Comparison of ENCODE assay signal across 8 cellular contexts in the genomic region with DNA sequence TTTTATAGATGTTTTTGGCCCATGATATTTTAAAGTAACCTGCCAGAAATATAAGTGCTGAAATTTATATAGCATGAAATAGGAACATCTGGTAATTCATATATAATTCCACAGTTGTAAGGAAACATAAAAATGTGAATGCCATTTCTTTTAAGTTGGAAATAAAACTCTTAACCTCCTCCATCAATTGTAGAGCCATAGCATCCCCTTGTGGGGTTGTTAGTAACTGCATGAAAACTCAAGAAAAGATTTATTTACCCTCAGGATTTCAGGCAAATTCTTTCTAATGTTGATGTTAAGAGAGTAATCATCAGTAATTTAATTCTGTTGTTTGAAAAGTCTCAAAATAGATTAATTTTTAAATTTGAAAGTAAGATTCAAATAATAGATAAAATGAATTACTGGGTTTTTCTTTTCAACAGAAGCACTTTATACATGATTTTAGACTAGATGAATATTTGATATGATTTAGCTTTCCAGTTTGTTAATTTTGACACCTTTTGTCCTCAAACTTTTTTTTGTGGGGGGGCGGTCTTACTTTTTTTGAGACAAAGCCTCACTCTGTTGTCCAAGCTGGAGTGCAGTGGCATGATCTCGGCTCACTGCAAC.
A peak's percentile ranks its signal among the peaks of the same experiment; 100 is the strongest.
DNase-seq lines count a peak whose midpoint lies in the region; ATAC-seq and TF ChIP-seq lines count a peak whose summit lies in the region.

No MANE protein-coding gene starts in this region.

- H3K9me3 ChIP-seq in gastroesophageal sphincter (no peaks in the 10 kb centered on the region), prostate gland (no peaks in the 10 kb centered on the region)

- peak overlapping the region; percentile 40 for H3K27ac Mint-ChIP-seq in activated CD4-positive, alpha-beta memory T cell treated with anti-CD3 and anti-CD28 coated beads for 36 hours

- H3K4me1 ChIP-seq in gastroesophageal sphincter, result peaks cover 0 to 11% (median 0%) of the 10 kb centered on the region in 3 donors
- no peaks in the 10 kb centered on the region for H3K4me1 ChIP-seq in prostate gland (replicated peaks)

- peaks cover 28% of the 10 kb centered on the region for H3K36me3 Mint-ChIP-seq in activated CD4-positive, alpha-beta memory T cell treated with anti-CD3 and anti-CD28 coated beads for 36 hours

- H3K27ac ChIP-seq in gastroesophageal sphincter (no peak overlapping the region), prostate gland (no peak overlapping the region)

- WGBS in gastroesophageal sphincter (ENCODE audit: low coverage in 1 of 2), 2 donors, result 17 to 73% methylated on average over 1 to 2 of the region's 2 CpGs
- 77% methylated on average over 2 of the region's 2 CpGs for WGBS in prostate gland

- TF ChIP-seq CTCF in BJ (IDR thresholded peaks at IDR 0.05; ENCODE audit: insufficient read depth, low read depth, low read length), result peak; percentile 93
- TF ChIP-seq CTCF in GM12872 (IDR thresholded peaks at IDR 0.05; ENCODE audit: insufficient read depth, low read depth, low read length), result peak; percentile 86
- peak; percentile 90 to 99 (median 95) for TF ChIP-seq CTCF in gastroesophageal sphincter (IDR thresholded peaks at IDR 0.05)
- TF ChIP-seq CTCF in prostate gland (IDR thresholded peaks at IDR 0.05), result peak; percentile 79 to 99 (median 92)

- H3K4me1 Mint-ChIP-seq in activated CD4-positive, alpha-beta memory T cell treated with anti-CD3 and anti-CD28 coated beads for 36 hours (ENCODE audit: low read depth), result peaks cover 25% of the 10 kb centered on the region

- no peaks in the 10 kb centered on the region for H3K9me3 Mint-ChIP-seq in activated CD4-positive, alpha-beta memory T cell treated with anti-CD3 and anti-CD28 coated beads for 36 hours

- ATAC-seq in gastroesophageal sphincter (no peak), GM21367 (IDR thresholded peaks at IDR 0.05; ENCODE audit: unreplicated experiment) (no peak), GM19395 (IDR thresholded peaks at IDR 0.05; ENCODE audit: unreplicated experiment) (no peak)

- no peak overlapping the region for H3K4me3 ChIP-seq in BJ (ENCODE audit: low read depth, low read length)
- H3K4me3 ChIP-seq in gastroesophageal sphincter, result no peak overlapping the region
- H3K4me3 ChIP-seq in prostate gland, result no peak overlapping the region

- CTCF ChIA-PET in BJ (lab: Yijun Ruan, JAX), result interaction anchor here (0.6 to 12.0 kb wide), 25 partner anchors 8 to 329 kb away, joined by 3 to 207 read pairs (median 4); no protein-coding TSS in a partner anchor
- CTCF ChIA-PET in activated CD4-positive, alpha-beta memory T cell treated with anti-CD3 and anti-CD28 coated beads for 36 hours (lab: Charles Lee), result interaction anchor here (0.5 to 6.7 kb wide), 33 partner anchors 8 to 330 kb away, joined by 3 to 173 read pairs (median 5); a partner anchor contains a TSS

- H3K27me3 ChIP-seq in BJ (ENCODE audit: control insufficient read depth, insufficient read depth, low read length) (no peaks in the 10 kb centered on the region), gastroesophageal sphincter (no peaks in the 10 kb centered on the region), prostate gland (replicated peaks; ENCODE audit: insufficient read depth) (no peaks in the 10 kb centered on the region)

- intact Hi-C loops in activated CD4-positive, alpha-beta memory T cell treated with anti-CD3 and anti-CD28 coated beads for 36 hours (cut with micrococcal nuclease), result loop anchor here (1.0 kb wide), 2 partner anchors 87 to 101 kb away; no protein-coding TSS in a partner anchor
- intact Hi-C loops in prostate gland (cut with DNase I), result loop anchor here (2.0 kb wide), 1 partner anchor 101 kb away; no protein-coding TSS in a partner anchor

- TF ChIP-seq POLR2A in gastroesophageal sphincter (IDR thresholded peaks at IDR 0.05) (no peak), prostate gland (IDR thresholded peaks at IDR 0.05) (no peak)

- TF ChIP-seq EP300 in gastroesophageal sphincter (IDR thresholded peaks at IDR 0.05), result no peak

- H3K4me3 Mint-ChIP-seq in activated CD4-positive, alpha-beta memory T cell treated with anti-CD3 and anti-CD28 coated beads for 36 hours, result no peak overlapping the region

- POLR2A ChIA-PET in BJ (lab: Charles Lee), result no interaction called here
- POLR2A ChIA-PET in activated CD4-positive, alpha-beta memory T cell treated with anti-CD3 and anti-CD28 coated beads for 36 hours (lab: Charles Lee), result interaction anchor here (1.5 kb wide), 1 partner anchor 74 kb away, joined by 4 read pairs; a partner anchor contains a TSS

- DNase-seq in BJ (ENCODE audit: low read depth) (peak; percentile 33), NCI-H2196 treated with DMSO at 0.1 percent for 48 hours (lab: John Stamatoyannopoulos, UW; ENCODE audit: unreplicated experiment) (peak; percentile 44), prostate gland (ENCODE audit: low spot score) (peak; percentile 47)
- DNase-seq in activated CD4-positive, alpha-beta memory T cell treated with anti-CD3 and anti-CD28 coated beads for 36 hours, result no peak

- H3K36me3 ChIP-seq in BJ (ENCODE audit: control insufficient read depth, insufficient read depth, low read length), result no peaks in the 10 kb centered on the region
- H3K36me3 ChIP-seq in gastroesophageal sphincter, result peaks cover 0 to 25% of the 10 kb centered on the region in 2 donors
- no peaks in the 10 kb centered on the region for H3K36me3 ChIP-seq in prostate gland

- H3K27me3 Mint-ChIP-seq in activated CD4-positive, alpha-beta memory T cell treated with anti-CD3 and anti-CD28 coated beads for 36 hours, result no peaks in the 10 kb centered on the region
